Comparison of ENCODE assay signal across 1 cellular context in the genomic region with DNA sequence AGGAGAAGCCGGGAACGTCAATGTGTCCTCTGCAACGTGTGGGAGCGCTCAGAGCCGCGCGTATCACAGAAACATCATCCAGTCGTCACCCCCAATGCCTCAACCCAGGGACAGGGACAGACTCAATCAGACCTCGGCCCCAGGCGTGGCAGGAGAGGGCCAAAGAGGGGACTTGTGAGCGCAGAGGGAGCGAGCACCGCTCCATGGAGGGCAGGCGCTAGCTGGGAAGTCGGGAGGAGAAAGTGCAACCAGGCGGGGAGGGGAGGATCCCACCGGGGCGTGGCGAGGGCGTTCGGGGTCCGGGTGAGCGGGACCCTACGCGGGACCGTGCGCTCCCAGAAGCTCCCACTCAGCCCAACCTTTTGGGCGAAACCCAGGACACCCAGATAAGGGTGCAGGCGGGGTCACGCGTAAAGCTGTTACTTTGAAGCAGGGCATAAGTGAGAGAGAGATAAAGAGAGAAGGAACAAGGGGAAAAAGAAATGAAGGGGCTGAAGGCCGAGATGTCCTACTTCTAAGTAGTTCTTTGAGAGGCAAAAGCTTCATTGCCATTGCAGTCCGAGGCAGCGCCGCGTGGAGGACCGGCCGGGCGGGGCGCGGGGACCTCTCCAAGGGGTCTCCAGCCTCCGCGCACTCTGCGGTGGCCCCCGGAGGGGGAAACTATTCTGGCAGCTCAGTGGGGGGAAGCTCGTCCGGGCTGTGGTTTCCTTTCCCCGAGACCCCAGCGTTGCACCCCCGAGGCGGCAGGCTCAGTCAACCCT.
TF ChIP-seq lines count a peak whose summit lies in the region.

No MANE protein-coding gene starts in this region.

TF ChIP-seq in HEK293, 187 proteins besides CTCF, POLR2A, EP300 and RAD21 (continued from another document):
- peak; percentile 64 for TF ChIP-seq ZBTB10 (tag by site-specific recombination; IDR thresholded peaks at IDR 0.05)
- TF ChIP-seq KLF7 (tag by site-specific recombination; IDR thresholded peaks at IDR 0.05; ENCODE audit: borderline replicate concordance), result peak; percentile 59; the same call in 1 of the 2 replicates
- TF ChIP-seq ZFHX2 (tag by site-specific recombination; conservative IDR thresholded peaks at IDR 0.05), result peak; percentile 46
- peak; percentile 97 for TF ChIP-seq ZSCAN16 (tag by site-specific recombination; IDR thresholded peaks at IDR 0.05)
- TF ChIP-seq ZNF2 (tag by site-specific recombination; IDR thresholded peaks at IDR 0.05), result peak; percentile 65
- peak; percentile 83 for TF ChIP-seq KLF9 (tag by site-specific recombination; IDR thresholded peaks at IDR 0.05; ENCODE audit: low read depth)
- peak; percentile 43; the same call in 1 of the 2 replicates for TF ChIP-seq MYNN (tag by site-specific recombination; IDR thresholded peaks at IDR 0.05; ENCODE audit: borderline replicate concordance)
- peak; percentile 87 for TF ChIP-seq GLIS2 (tag by site-specific recombination; IDR thresholded peaks at IDR 0.05)
- TF ChIP-seq, protein P1, sequence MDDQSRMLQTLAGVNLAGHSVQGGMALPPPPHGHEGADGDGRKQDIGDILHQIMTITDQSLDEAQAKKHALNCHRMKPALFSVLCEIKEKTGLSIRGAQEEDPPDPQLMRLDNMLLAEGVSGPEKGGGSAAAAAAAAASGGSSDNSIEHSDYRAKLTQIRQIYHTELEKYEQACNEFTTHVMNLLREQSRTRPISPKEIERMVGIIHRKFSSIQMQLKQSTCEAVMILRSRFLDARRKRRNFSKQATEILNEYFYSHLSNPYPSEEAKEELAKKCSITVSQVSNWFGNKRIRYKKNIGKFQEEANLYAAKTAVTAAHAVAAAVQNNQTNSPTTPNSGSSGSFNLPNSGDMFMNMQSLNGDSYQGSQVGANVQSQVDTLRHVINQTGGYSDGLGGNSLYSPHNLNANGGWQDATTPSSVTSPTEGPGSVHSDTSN (CRISPR knock-in tag; IDR thresholded peaks at IDR 0.05), result 0 out of 2 replicates have a peak, but pooled peaks have one; percentile 18
- TF ChIP-seq, protein P2, sequence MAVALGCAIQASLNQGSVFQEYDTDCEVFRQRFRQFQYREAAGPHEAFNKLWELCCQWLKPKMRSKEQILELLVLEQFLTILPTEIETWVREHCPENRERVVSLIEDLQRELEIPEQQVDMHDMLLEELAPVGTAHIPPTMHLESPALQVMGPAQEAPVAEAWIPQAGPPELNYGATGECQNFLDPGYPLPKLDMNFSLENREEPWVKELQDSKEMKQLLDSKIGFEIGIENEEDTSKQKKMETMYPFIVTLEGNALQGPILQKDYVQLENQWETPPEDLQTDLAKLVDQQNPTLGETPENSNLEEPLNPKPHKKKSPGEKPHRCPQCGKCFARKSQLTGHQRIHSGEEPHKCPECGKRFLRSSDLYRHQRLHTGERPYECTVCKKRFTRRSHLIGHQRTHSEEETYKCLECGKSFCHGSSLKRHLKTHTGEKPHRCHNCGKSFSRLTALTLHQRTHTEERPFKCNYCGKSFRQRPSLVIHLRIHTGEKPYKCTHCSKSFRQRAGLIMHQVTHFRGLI (tag by site-specific recombination; IDR thresholded peaks at IDR 0.05), result peak; percentile 64; the same call in 1 of the 2 replicates
- peak; percentile 99 for TF ChIP-seq GLIS1 (tag by site-specific recombination; IDR thresholded peaks at IDR 0.05)
- peak; percentile 59 for TF ChIP-seq ZBTB48 (tag by site-specific recombination; IDR thresholded peaks at IDR 0.05)
- no peak for TF ChIP-seq MEIS1 (CRISPR knock-in tag; IDR thresholded peaks at IDR 0.05; ENCODE audit: borderline replicate concordance)
- peak; percentile 93 for TF ChIP-seq KLF1 (tag by site-specific recombination; IDR thresholded peaks at IDR 0.05)
- TF ChIP-seq ZNF433 (tag by site-specific recombination; IDR thresholded peaks at IDR 0.05; ENCODE audit: low read depth), result no peak
- no peak for TF ChIP-seq ZFP41 (tag by site-specific recombination; IDR thresholded peaks at IDR 0.05; ENCODE audit: borderline replicate concordance)
- no peak for TF ChIP-seq ZNF202 (tag by site-specific recombination; IDR thresholded peaks at IDR 0.05; ENCODE audit: borderline replicate concordance)
- TF ChIP-seq, protein P3, sequence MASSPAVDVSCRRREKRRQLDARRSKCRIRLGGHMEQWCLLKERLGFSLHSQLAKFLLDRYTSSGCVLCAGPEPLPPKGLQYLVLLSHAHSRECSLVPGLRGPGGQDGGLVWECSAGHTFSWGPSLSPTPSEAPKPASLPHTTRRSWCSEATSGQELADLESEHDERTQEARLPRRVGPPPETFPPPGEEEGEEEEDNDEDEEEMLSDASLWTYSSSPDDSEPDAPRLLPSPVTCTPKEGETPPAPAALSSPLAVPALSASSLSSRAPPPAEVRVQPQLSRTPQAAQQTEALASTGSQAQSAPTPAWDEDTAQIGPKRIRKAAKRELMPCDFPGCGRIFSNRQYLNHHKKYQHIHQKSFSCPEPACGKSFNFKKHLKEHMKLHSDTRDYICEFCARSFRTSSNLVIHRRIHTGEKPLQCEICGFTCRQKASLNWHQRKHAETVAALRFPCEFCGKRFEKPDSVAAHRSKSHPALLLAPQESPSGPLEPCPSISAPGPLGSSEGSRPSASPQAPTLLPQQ (tag by site-specific recombination; IDR thresholded peaks at IDR 0.05), result 0 out of 2 replicates have a peak, but pooled peaks have one; percentile 35
- no peak for TF ChIP-seq RBAK (tag by site-specific recombination; IDR thresholded peaks at IDR 0.05)
